Comparison of ENCODE assay signal across 8 cellular contexts in genomic region chr11:71452354-71453020, GRCh38. TPM values are rescaled to one million over a fixed set of nuclear protein-coding genes. Genes with fewer than 3 reads are reported as not detected.
DNase-seq lines count a peak whose midpoint lies in the region; ATAC-seq and TF ChIP-seq lines count a peak whose summit lies in the region.

No MANE protein-coding gene starts in this region.

- in situ Hi-C loops in astrocyte of the spinal cord (cut with HindIII; ENCODE audit: low sequenced_read_pairs), result no loop called here

- ATAC-seq in HG02870 (IDR thresholded peaks at IDR 0.05; ENCODE audit: unreplicated experiment), result no peak
- ATAC-seq in HG02678 (IDR thresholded peaks at IDR 0.05; ENCODE audit: unreplicated experiment), result no peak

- DNase-seq in D341Med (ENCODE audit: low spot score), result peak; percentile 42
- peak; percentile 70 for DNase-seq in Jurkat, Clone E6-1 (ENCODE audit: low read depth, low spot score)
- peak; percentile 63 for DNase-seq in T follicular helper cell (ENCODE audit: low read depth)
- peak; percentile 24 for DNase-seq in astrocyte of the spinal cord (ENCODE audit: low read depth, low spot score)
- DNase-seq in skeletal muscle cell (ENCODE audit: low read depth), result no peak

- H3K4me3 ChIP-seq in Jurkat, Clone E6-1 (ENCODE audit: low read length), result peak overlapping the region; percentile 85
- peak overlapping the region; percentile 59 for H3K4me3 ChIP-seq in astrocyte of the spinal cord (ENCODE audit: low read depth, low read length)
- H3K4me3 ChIP-seq in iPS-11a (ENCODE audit: low read depth, low read length), result peak overlapping the region; percentile 55
- peak overlapping the region; percentile 66 for H3K4me3 ChIP-seq in skeletal muscle cell (ENCODE audit: low read depth, low read length)

- no peak for TF ChIP-seq CTCF in astrocyte of the spinal cord (IDR thresholded peaks at IDR 0.05; ENCODE audit: low read depth, low read length)

RNA-seq across cellular contexts. Expression of gene NADSYN1, which starts 0.5 kb away (rescaled TPM):
- 47.8 TPM for polyA plus RNA-seq in Jurkat, Clone E6-1 (2012; ENCODE audit: insufficient read depth, insufficient read length)

RNA-seq across cellular contexts. Expression of gene DHCR7, which starts 4.3 kb away (rescaled TPM):
- 84.4 TPM for polyA plus RNA-seq in Jurkat, Clone E6-1 (2012; ENCODE audit: insufficient read depth, insufficient read length)
